10 cellular contexts compared by ENCODE assay signal in the genomic region with DNA sequence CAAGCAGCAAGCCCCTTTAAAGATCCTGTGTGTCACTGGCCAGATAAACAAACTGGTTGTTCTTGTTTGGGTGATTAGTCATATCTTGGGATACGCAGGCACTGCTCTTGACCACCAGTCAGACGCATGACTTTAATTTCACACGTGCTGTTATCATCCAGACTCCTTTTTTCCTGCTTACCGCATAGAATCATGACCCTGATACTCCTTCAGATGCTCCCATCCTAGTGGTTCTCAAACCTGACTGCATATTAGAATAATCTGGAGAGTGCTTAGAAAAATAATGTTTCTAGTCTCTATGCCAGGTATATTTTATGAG.
DNase-seq lines count a peak whose midpoint lies in the region; ATAC-seq and TF ChIP-seq lines count a peak whose summit lies in the region.
"Had no signal": no experiment of that assay in that cellular context is flagged by ENCODE, and none has a peak within 500 bp of the region (broad histone marks: within the 10 kb centered on the region; RNA-seq: fewer than 3 reads in every experiment).

No MANE protein-coding gene starts in this region.

- no peaks in the 10 kb centered on the region for H3K9me3 Mint-ChIP-seq in activated T-helper 2 cell treated with anti-CD3 and anti-CD28 coated beads, Interferon-gamma antibody, Interleukin-2, Interleukin-4, amounts not matched to agents 10 μg/mL and 5 μg/mL and 100 μg/mL, durations not matched to agents 14 hours and 24 hours and 36 hours
- H3K9me3 Mint-ChIP-seq: stimulated activated naive CD8-positive, alpha-beta T cell treated with anti-CD3 and anti-CD28 coated beads, Interleukin-15, Interleukin-2, amounts not matched to agents 100 ng/mL and 50 ng/mL, for 24 hours had no signal

- BruUV-seq in HCT116 (replicated peaks; lab: Mats Ljungman, UMichigan): no TSS peak

- H3K4me3 Mint-ChIP-seq in activated T-helper 2 cell treated with anti-CD3 and anti-CD28 coated beads, Interferon-gamma antibody, Interleukin-2, Interleukin-4, amounts not matched to agents 10 μg/mL and 5 μg/mL and 100 μg/mL, durations not matched to agents 14 hours and 24 hours and 36 hours (ENCODE audit: low read depth): no peak overlapping the region
- H3K4me3 Mint-ChIP-seq: stimulated activated naive CD8-positive, alpha-beta T cell treated with anti-CD3 and anti-CD28 coated beads, Interleukin-15, Interleukin-2, amounts not matched to agents 100 ng/mL and 50 ng/mL, for 24 hours had no signal

- H3K4me1 ChIP-seq in HCT116 (ENCODE audit: control insufficient read depth in 1 of 2, insufficient read depth in 2 of 2, low read length in 2 of 2) (peaks cover 18 to 29% of the 10 kb centered on the region in 2 experiments), adipocyte (ENCODE audit: control insufficient read depth, insufficient read depth, low read length) (no peaks in the 10 kb centered on the region), heart left ventricle (peaks cover 0 to 29% (median 11%) of the 10 kb centered on the region in 12 donors)

- H4K20me1 ChIP-seq in HCT116 (ENCODE audit: insufficient read depth): no peaks in the 10 kb centered on the region

- H2AFZ ChIP-seq in HCT116 (ENCODE audit: low read depth, low read length, poor library complexity, severe bottlenecking): no peak overlapping the region

- H3K4me3 ChIP-seq in HCT116 (replicated peaks in 1 of 2; ENCODE audit: low read depth in 1 of 2, low read length in 2 of 2) (no peak overlapping the region), adipocyte (ENCODE audit: low read length) (no peak overlapping the region), heart left ventricle (no peak overlapping the region), skeletal muscle cell (ENCODE audit: low read depth, low read length) (no peak overlapping the region)

- 37 to 69% (median 47%) methylated on average over 4 of the region's 4 CpGs for WGBS in heart left ventricle, 4 donors

- TF ChIP-seq POLR2A in HCT116 (IDR thresholded peaks at IDR 0.05; ENCODE audit: borderline replicate concordance, extremely low read depth, insufficient read depth, insufficient read length) (no peak), heart left ventricle (IDR thresholded peaks at IDR 0.05) (no peak)

- TF ChIP-seq CTCF in HCT116 (IDR thresholded peaks at IDR 0.05 in 2 of 3, conservative IDR thresholded peaks at IDR 0.05 in 1 of 3; ENCODE audit: borderline replicate concordance in 1 of 3, insufficient read depth in 1 of 3, low read depth in 2 of 3, low read length in 2 of 3): no peak
- no peak for TF ChIP-seq CTCF in heart left ventricle (IDR thresholded peaks at IDR 0.05)

- H3K27me3 ChIP-seq in HCT116 (ENCODE audit: insufficient read depth, low read length): no peaks in the 10 kb centered on the region
- H3K27me3 ChIP-seq in adipocyte (replicated peaks; ENCODE audit: control insufficient read depth, insufficient read depth, low read length): no peaks in the 10 kb centered on the region
- no peaks in the 10 kb centered on the region for H3K27me3 ChIP-seq in heart left ventricle

- no peaks in the 10 kb centered on the region for H3K4me1 Mint-ChIP-seq in activated T-helper 2 cell treated with anti-CD3 and anti-CD28 coated beads, Interferon-gamma antibody, Interleukin-2, Interleukin-4, amounts not matched to agents 10 μg/mL and 5 μg/mL and 100 μg/mL, durations not matched to agents 14 hours and 24 hours and 36 hours (ENCODE audit: low read depth)

- ATAC-seq in HCT116 (peak; percentile 89), heart left ventricle (peak; percentile 57 to 77 (median 66)), HG02678 (IDR thresholded peaks at IDR 0.05; ENCODE audit: unreplicated experiment) (no peak)

- no peaks in the 10 kb centered on the region for H3K9me3 ChIP-seq in HCT116 (ENCODE audit: control insufficient read depth in 1 of 2, insufficient read depth in 1 of 2, low read depth in 1 of 2, low read length in 2 of 2)
- peaks cover 5% of the 10 kb centered on the region for H3K9me3 ChIP-seq in adipocyte (ENCODE audit: control insufficient read depth, low read length)
- H3K9me3 ChIP-seq in heart left ventricle: peaks cover 0 to 12% (median 0%) of the 10 kb centered on the region in 12 donors

- no peaks in the 10 kb centered on the region for H3K9me2 ChIP-seq in HCT116 (ENCODE audit: insufficient read depth)

- RAD21 ChIA-PET in HCT116 (lab: Charles Lee; ENCODE audit: low non-redundant PET in 1 of 2, low total read pairs in 2 of 2, uncharacterized antibody in 2 of 2, unreplicated experiment in 2 of 2): no interaction called here

- peak; percentile 69 for DNase-seq in HCT116 (ENCODE audit: low read depth, low spot score)
- peak; percentile 26 for DNase-seq in adipocyte (ENCODE audit: low read depth)
- DNase-seq in heart left ventricle: no peak
- peak; percentile 62 for DNase-seq in skeletal muscle cell (ENCODE audit: low read depth)
- DNase-seq in NCI-H345 (lab: John Stamatoyannopoulos, UW): no peak
- DNase-seq in ureter (ENCODE audit: low spot score): no peak
- no peak for DNase-seq in activated T-helper 2 cell treated with anti-CD3 and anti-CD28 coated beads, Interferon-gamma antibody, Interleukin-2, Interleukin-4, amounts not matched to agents 10 μg/mL and 5 μg/mL and 100 μg/mL, durations not matched to agents 14 hours and 24 hours and 36 hours (ENCODE audit: low spot score)
- DNase-seq: NCI-H510A had no signal

- H3K36me3 ChIP-seq in HCT116 (ENCODE audit: control insufficient read depth in 1 of 2, insufficient read depth in 2 of 2, low read length in 2 of 2) (peaks cover 0 to 19% of the 10 kb centered on the region in 2 experiments; a peak in 1 of 4 replicates), adipocyte (ENCODE audit: control insufficient read depth, insufficient read depth, low read length, severe bottlenecking) (peaks cover 20% of the 10 kb centered on the region), heart left ventricle (peaks cover 0 to 38% (median 16%) of the 10 kb centered on the region in 9 donors)

- CTCF ChIA-PET in HCT116 (lab: Charles Lee): no interaction called here

- intact Hi-C loops in HCT116 (cut with micrococcal nuclease): no loop called here
- intact Hi-C loops in heart left ventricle (cut with DNase I): loop anchor here in 1 of 10 donors (5.0 kb wide), 1 partner anchor 144 kb away; the partner anchor contains the start of gene WWC2
- intact Hi-C loops in activated T-helper 2 cell treated with anti-CD3 and anti-CD28 coated beads, Interferon-gamma antibody, Interleukin-2, Interleukin-4, amounts not matched to agents 10 μg/mL and 5 μg/mL and 100 μg/mL, durations not matched to agents 14 hours and 24 hours and 36 hours (cut with micrococcal nuclease): no loop called here

- no peaks in the 10 kb centered on the region for H3K36me3 Mint-ChIP-seq in activated T-helper 2 cell treated with anti-CD3 and anti-CD28 coated beads, Interferon-gamma antibody, Interleukin-2, Interleukin-4, amounts not matched to agents 10 μg/mL and 5 μg/mL and 100 μg/mL, durations not matched to agents 14 hours and 24 hours and 36 hours (ENCODE audit: low read depth)

- no peak for TF ChIP-seq RAD21 in HCT116 (IDR thresholded peaks at IDR 0.05; ENCODE audit: low read depth)

- H3K4me2 ChIP-seq in HCT116 (ENCODE audit: low read length): peak overlapping the region; percentile 57

- no peak overlapping the region for H3K27ac Mint-ChIP-seq in activated T-helper 2 cell treated with anti-CD3 and anti-CD28 coated beads, Interferon-gamma antibody, Interleukin-2, Interleukin-4, amounts not matched to agents 10 μg/mL and 5 μg/mL and 100 μg/mL, durations not matched to agents 14 hours and 24 hours and 36 hours
- H3K27ac Mint-ChIP-seq: stimulated activated naive CD8-positive, alpha-beta T cell treated with anti-CD3 and anti-CD28 coated beads, Interleukin-15, Interleukin-2, amounts not matched to agents 100 ng/mL and 50 ng/mL, for 24 hours had no signal

- peak overlapping the region; percentile 27 for H3K9ac ChIP-seq in HCT116 (ENCODE audit: low read length)
- H3K9ac ChIP-seq in adipocyte (ENCODE audit: low read length): no peak overlapping the region

- POLR2A ChIA-PET in HCT116 (lab: Charles Lee): no interaction called here

- no peaks in the 10 kb centered on the region for H3K79me2 ChIP-seq in HCT116 (ENCODE audit: insufficient read depth, low read length)

- H3K27ac ChIP-seq in HCT116 (ENCODE audit: low read depth, low read length) (no peak overlapping the region), heart left ventricle (no peak overlapping the region)

- peaks cover 2% of the 10 kb centered on the region for H3K27me3 Mint-ChIP-seq in activated T-helper 2 cell treated with anti-CD3 and anti-CD28 coated beads, Interferon-gamma antibody, Interleukin-2, Interleukin-4, amounts not matched to agents 10 μg/mL and 5 μg/mL and 100 μg/mL, durations not matched to agents 14 hours and 24 hours and 36 hours (ENCODE audit: low read depth)

TF ChIP-seq in HCT116, 20 proteins besides CTCF, POLR2A, EP300 and RAD21 (continues in another document):
- TF ChIP-seq CEBPB (IDR thresholded peaks at IDR 0.05; ENCODE audit: low read depth) (no peak), ATF3 (IDR thresholded peaks at IDR 0.05) (no peak), YY1 (IDR thresholded peaks at IDR 0.05; ENCODE audit: extremely low read depth, insufficient replicate concordance, low read depth, low read length) (no peak), POLR2AphosphoS5 (IDR thresholded peaks at IDR 0.05; ENCODE audit: low read depth, low read length) (0 out of 2 replicates have a peak, but pooled peaks have one; percentile 21), FOSL1 (IDR thresholded peaks at IDR 0.05; ENCODE audit: low read depth) (peak; percentile 79), JUND (IDR thresholded peaks at IDR 0.05) (peak; percentile 80), ELF1 (IDR thresholded peaks at IDR 0.05; ENCODE audit: borderline replicate concordance, low read depth) (no peak), EZH2phosphoT487 (IDR thresholded peaks at IDR 0.05; ENCODE audit: borderline replicate concordance) (no peak), CBX3 (IDR thresholded peaks at IDR 0.05; ENCODE audit: low read depth) (peak; percentile 86)

Comparison
In these comparisons a context has a peak if more than half of its experiments do, and no peak if none do; other contexts are left out.
1. DNase-seq: peak in HCT116 (single experiment), adipocyte (single experiment) and skeletal muscle cell (single experiment); none in heart left ventricle (0 of 5), NCI-H345 (single experiment), ureter (single experiment) and activated T-helper 2 cell treated with anti-CD3 and anti-CD28 coated beads, Interferon-gamma antibody, Interleukin-2, Interleukin-4, amounts not matched to agents 10 μg/mL and 5 μg/mL and 100 μg/mL, durations not matched to agents 14 hours and 24 hours and 36 hours (single experiment).